1 cellular context compared by ENCODE assay signal in the genomic region with DNA sequence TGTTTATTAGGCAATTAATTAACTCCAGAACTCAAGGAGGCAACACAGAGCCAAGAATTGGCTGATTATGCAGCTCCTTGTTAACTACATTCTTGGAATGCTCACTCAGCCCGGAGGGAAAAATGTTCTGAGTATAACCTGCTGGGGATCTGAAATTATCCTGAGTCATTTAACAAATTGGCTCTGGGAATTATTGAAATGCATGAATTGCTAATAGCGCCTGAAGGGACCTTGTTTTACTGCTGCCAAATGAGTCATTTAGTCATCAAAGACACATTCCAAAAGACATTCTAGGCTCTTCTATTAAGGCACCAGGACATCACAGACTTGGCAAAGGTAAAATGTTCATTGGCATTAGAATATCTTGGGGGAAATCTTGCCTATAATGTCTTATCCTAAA.
TF ChIP-seq lines count a peak whose summit lies in the region.

No MANE protein-coding gene starts in this region.

TF ChIP-seq in HCT116, 20 proteins besides CTCF, POLR2A, EP300 and RAD21 (continued from another document):
- TF ChIP-seq, protein P1, sequence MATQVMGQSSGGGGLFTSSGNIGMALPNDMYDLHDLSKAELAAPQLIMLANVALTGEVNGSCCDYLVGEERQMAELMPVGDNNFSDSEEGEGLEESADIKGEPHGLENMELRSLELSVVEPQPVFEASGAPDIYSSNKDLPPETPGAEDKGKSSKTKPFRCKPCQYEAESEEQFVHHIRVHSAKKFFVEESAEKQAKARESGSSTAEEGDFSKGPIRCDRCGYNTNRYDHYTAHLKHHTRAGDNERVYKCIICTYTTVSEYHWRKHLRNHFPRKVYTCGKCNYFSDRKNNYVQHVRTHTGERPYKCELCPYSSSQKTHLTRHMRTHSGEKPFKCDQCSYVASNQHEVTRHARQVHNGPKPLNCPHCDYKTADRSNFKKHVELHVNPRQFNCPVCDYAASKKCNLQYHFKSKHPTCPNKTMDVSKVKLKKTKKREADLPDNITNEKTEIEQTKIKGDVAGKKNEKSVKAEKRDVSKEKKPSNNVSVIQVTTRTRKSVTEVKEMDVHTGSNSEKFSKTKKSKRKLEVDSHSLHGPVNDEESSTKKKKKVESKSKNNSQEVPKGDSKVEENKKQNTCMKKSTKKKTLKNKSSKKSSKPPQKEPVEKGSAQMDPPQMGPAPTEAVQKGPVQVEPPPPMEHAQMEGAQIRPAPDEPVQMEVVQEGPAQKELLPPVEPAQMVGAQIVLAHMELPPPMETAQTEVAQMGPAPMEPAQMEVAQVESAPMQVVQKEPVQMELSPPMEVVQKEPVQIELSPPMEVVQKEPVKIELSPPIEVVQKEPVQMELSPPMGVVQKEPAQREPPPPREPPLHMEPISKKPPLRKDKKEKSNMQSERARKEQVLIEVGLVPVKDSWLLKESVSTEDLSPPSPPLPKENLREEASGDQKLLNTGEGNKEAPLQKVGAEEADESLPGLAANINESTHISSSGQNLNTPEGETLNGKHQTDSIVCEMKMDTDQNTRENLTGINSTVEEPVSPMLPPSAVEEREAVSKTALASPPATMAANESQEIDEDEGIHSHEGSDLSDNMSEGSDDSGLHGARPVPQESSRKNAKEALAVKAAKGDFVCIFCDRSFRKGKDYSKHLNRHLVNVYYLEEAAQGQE (IDR thresholded peaks at IDR 0.05; ENCODE audit: low read depth) = no peak
- TF ChIP-seq POLR2AphosphoS5 (IDR thresholded peaks at IDR 0.05; ENCODE audit: low read depth, low read length) = no peak
- TF ChIP-seq, protein P2, sequence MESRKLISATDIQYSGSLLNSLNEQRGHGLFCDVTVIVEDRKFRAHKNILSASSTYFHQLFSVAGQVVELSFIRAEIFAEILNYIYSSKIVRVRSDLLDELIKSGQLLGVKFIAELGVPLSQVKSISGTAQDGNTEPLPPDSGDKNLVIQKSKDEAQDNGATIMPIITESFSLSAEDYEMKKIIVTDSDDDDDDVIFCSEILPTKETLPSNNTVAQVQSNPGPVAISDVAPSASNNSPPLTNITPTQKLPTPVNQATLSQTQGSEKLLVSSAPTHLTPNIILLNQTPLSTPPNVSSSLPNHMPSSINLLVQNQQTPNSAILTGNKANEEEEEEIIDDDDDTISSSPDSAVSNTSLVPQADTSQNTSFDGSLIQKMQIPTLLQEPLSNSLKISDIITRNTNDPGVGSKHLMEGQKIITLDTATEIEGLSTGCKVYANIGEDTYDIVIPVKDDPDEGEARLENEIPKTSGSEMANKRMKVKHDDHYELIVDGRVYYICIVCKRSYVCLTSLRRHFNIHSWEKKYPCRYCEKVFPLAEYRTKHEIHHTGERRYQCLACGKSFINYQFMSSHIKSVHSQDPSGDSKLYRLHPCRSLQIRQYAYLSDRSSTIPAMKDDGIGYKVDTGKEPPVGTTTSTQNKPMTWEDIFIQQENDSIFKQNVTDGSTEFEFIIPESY (IDR thresholded peaks at IDR 0.05; ENCODE audit: extremely low read depth, insufficient replicate concordance, low read length) = no peak
- TF ChIP-seq YY1 (IDR thresholded peaks at IDR 0.05; ENCODE audit: extremely low read depth, insufficient replicate concordance, low read depth, low read length) = no peak
- no peak for TF ChIP-seq EGR1 (IDR thresholded peaks at IDR 0.05; ENCODE audit: low read depth)
- no peak for TF ChIP-seq ZFX (IDR thresholded peaks at IDR 0.05)
- TF ChIP-seq ZNF274 (IDR thresholded peaks at IDR 0.05; ENCODE audit: low read depth, low read length) = no peak
- no peak for TF ChIP-seq CBX3 (IDR thresholded peaks at IDR 0.05; ENCODE audit: low read depth)
- TF ChIP-seq ELF1 (IDR thresholded peaks at IDR 0.05; ENCODE audit: borderline replicate concordance, low read depth) = no peak
TF ChIP-seq in HCT116: peak in this region for 0.
